14 cellular contexts compared by ENCODE assay signal in genomic region chr5:31999470-31999869, GRCh38.
DNase-seq lines count a peak whose midpoint lies in the region; ATAC-seq, FAIRE-seq and TF ChIP-seq lines count a peak whose summit lies in the region.
"Had no signal": no experiment of that assay in that cellular context is flagged by ENCODE, and none has a peak within 500 bp of the region (broad histone marks: within the 10 kb centered on the region; RNA-seq: fewer than 3 reads in every experiment).

No MANE protein-coding gene starts in this region.

- H4K5ac ChIP-seq in H1 (ENCODE audit: insufficient read length, low read depth, low read length): no peak overlapping the region

- 0 out of 2 replicates have a peak, but pooled peaks cover 4% of the 10 kb centered on the region for H3F3A ChIP-seq in OCI-LY1 (ENCODE audit: insufficient read depth, low read length)

- no peak overlapping the region for H2AFZ ChIP-seq in OCI-LY1 (ENCODE audit: low read length)
- H2AFZ ChIP-seq in H1 (ENCODE audit: low read length): no peak overlapping the region
- H2AFZ ChIP-seq: GM23338 had no signal

- H3K23me2 ChIP-seq in H1 (ENCODE audit: low read depth, low read length): peaks cover 11% of the 10 kb centered on the region; the same call in 1 of the 2 replicates

- H3K9ac ChIP-seq in OCI-LY1 (ENCODE audit: low read length) (no peak overlapping the region; the same call in 1 of the 2 replicates), H1 (replicated peaks in 1 of 4; ENCODE audit: extremely low read depth in 1 of 4, low read depth in 3 of 4, low read length in 3 of 4) (no peak overlapping the region)
- H3K9ac ChIP-seq: BLaER1 treated with 17β-estradiol and CSF1 and Interleukin-3, amounts not matched to agents 10 nM and 100 nM had no signal

- CTCF ChIA-PET in H1 (lab: Charles Lee; ENCODE audit: partially characterized antibody): interaction anchor here (0.7 to 2.9 kb wide), 4 partner anchors 11 to 78 kb away, joined by 3 to 10 read pairs (median 4); no protein-coding TSS in a partner anchor

- no peak overlapping the region for H3K4ac ChIP-seq in H1 (replicated peaks; ENCODE audit: insufficient read length, low read depth, low read length)

- H3K27ac ChIP-seq in OCI-LY1 (ENCODE audit: low read depth, low read length, poor library complexity, severe bottlenecking): peak overlapping the region; percentile 61
- no peak overlapping the region for H3K27ac ChIP-seq in H1 (ENCODE audit: low read depth, low read length)
- no peak overlapping the region for H3K27ac ChIP-seq in spleen
- H3K27ac ChIP-seq in upper lobe of right lung: no peak overlapping the region
- H3K27ac ChIP-seq: BLaER1 treated with 17β-estradiol and CSF1 and Interleukin-3, amounts not matched to agents 10 nM and 100 nM had no signal

- peak overlapping the region; percentile 67 for H3K4me2 ChIP-seq in OCI-LY1 (ENCODE audit: low read length)
- H3K4me2 ChIP-seq in H1 (ENCODE audit: insufficient read depth in 1 of 2, low read depth in 2 of 2, low read length in 2 of 2): no peak overlapping the region
- H3K4me2 ChIP-seq: BLaER1 treated with 17β-estradiol and CSF1 and Interleukin-3, amounts not matched to agents 10 nM and 100 nM; GM23338 had no signal

- FAIRE-seq in H1 (lab: Jason Lieb, UNC): no peak
- FAIRE-seq in RCC 7860 (lab: Jason Lieb, UNC): no peak

- no peak overlapping the region for H3K14ac ChIP-seq in H1 (ENCODE audit: insufficient read length)

- no peak overlapping the region; the same call in 1 of the 2 replicates for H2BK15ac ChIP-seq in H1 (ENCODE audit: low read length)

- DNase-seq in H1 (ENCODE audit: low read depth in 1 of 2, low spot score in 2 of 2) (no peak), left lobe of liver (ENCODE audit: low spot score) (no peak), spleen (peak; percentile 13), NCI-H2227 treated with DMSO at 0.1 percent for 48 hours (lab: John Stamatoyannopoulos, UW) (no peak), RCC 7860 (ENCODE audit: low spot score) (no peak), upper lobe of right lung (no peak)
- DNase-seq: ACHN; CD4-positive, CD25-positive, alpha-beta regulatory T cell; DMS53; H9 had no signal

- H3K79me2 ChIP-seq in OCI-LY1 (ENCODE audit: insufficient read depth, low read length) (peaks cover 4% of the 10 kb centered on the region; the same call in 1 of the 2 replicates), H1 (ENCODE audit: control insufficient read depth in 1 of 2, insufficient read depth in 2 of 2, low read length in 2 of 2) (no peaks in the 10 kb centered on the region)

- H2BK20ac ChIP-seq in H1 (ENCODE audit: low read length): no peak overlapping the region

- H4K20me1 ChIP-seq in OCI-LY1 (ENCODE audit: insufficient read depth, low read length): no peaks in the 10 kb centered on the region
- peaks cover 0 to 8% of the 10 kb centered on the region in 2 experiments for H4K20me1 ChIP-seq in H1 (replicated peaks in 1 of 2; ENCODE audit: control insufficient read depth in 1 of 2, insufficient read depth in 2 of 2, low read length in 2 of 2)
- H4K20me1 ChIP-seq: BLaER1 treated with 17β-estradiol and CSF1 and Interleukin-3, amounts not matched to agents 10 nM and 100 nM had no signal

- intact Hi-C loops in spleen (cut with DNase I; ENCODE audit: low total_unique reads) (no loop called here), upper lobe of right lung (cut with DNase I) (no loop called here)

- WGBS in H1 (ENCODE audit: extremely low coverage in 1 of 2, insufficient coverage in 1 of 2, insufficient read length in 1 of 2, insufficient replicate concordance in 2 of 2, low coverage in 1 of 2, low lambda C conversion rate in 2 of 2, missing lambda C conversion rate in 1 of 2), 2 experiments: 72% methylated on average over 5 of the region's 5 CpGs; no CpG with 5 or more reads in 1 of the 2 experiments
- WGBS in spleen, 5 donors: 80 to 86% (median 82%) methylated on average over 5 of the region's 5 CpGs

- ATAC-seq in left lobe of liver (peak; percentile 33), upper lobe of right lung (no peak), GM18909 (IDR thresholded peaks at IDR 0.05; ENCODE audit: poor library complexity, unreplicated experiment) (no peak)
- ATAC-seq: GM23338 had no signal

- H3K9me2 ChIP-seq in OCI-LY1 (ENCODE audit: low read depth, low read length): no peaks in the 10 kb centered on the region

- H3K36me3 ChIP-seq in OCI-LY1 (ENCODE audit: insufficient read depth, low read length) (peaks cover 33% of the 10 kb centered on the region), H1 (ENCODE audit: control insufficient read depth in 2 of 4, insufficient read depth in 4 of 4, low read length in 3 of 4) (no peaks in the 10 kb centered on the region), spleen (no peaks in the 10 kb centered on the region), upper lobe of right lung (peaks cover 4% of the 10 kb centered on the region)
- H3K36me3 ChIP-seq: BLaER1 treated with 17β-estradiol and CSF1 and Interleukin-3, amounts not matched to agents 10 nM and 100 nM had no signal

- H3K56ac ChIP-seq in H1 (replicated peaks; ENCODE audit: insufficient read length, low read depth, low read length): no peak overlapping the region

- peak overlapping the region; percentile 46 for H2AK5ac ChIP-seq in H1 (ENCODE audit: low read depth, low read length)

- H3K4me3 ChIP-seq in OCI-LY1 (ENCODE audit: low read depth, low read length, poor library complexity, severe bottlenecking) (peak overlapping the region; percentile 22), H1 (ENCODE audit: extremely low read depth in 1 of 4, insufficient read depth in 2 of 4, low read depth in 3 of 4, low read length in 4 of 4) (no peak overlapping the region), spleen (no peak overlapping the region), upper lobe of right lung (no peak overlapping the region)
- H3K4me3 ChIP-seq: BLaER1 treated with 17β-estradiol and CSF1 and Interleukin-3, amounts not matched to agents 10 nM and 100 nM; GM23338 had no signal

- TF ChIP-seq CTCF in OCI-LY1 (IDR thresholded peaks at IDR 0.05; ENCODE audit: low read length): no peak
- TF ChIP-seq CTCF in H1 (IDR thresholded peaks at IDR 0.05; ENCODE audit: control extremely low read depth in 1 of 3, insufficient read depth in 1 of 3, low read depth in 1 of 3, low read length in 3 of 3): no peak
- TF ChIP-seq CTCF in spleen (IDR thresholded peaks at IDR 0.05 in 8 of 11, conservative IDR thresholded peaks at IDR 0.05 in 3 of 11): no peak
- TF ChIP-seq CTCF in upper lobe of right lung (IDR thresholded peaks at IDR 0.05): no peak

- no peak overlapping the region for H4K91ac ChIP-seq in H1 (replicated peaks; ENCODE audit: insufficient read length, low read length)

- peaks cover 7% of the 10 kb centered on the region; the same call in 1 of the 2 replicates for H3K79me1 ChIP-seq in H1 (ENCODE audit: low read depth, low read length)

- H2BK5ac ChIP-seq in H1 (ENCODE audit: low read depth, low read length): no peak overlapping the region

- H4K8ac ChIP-seq in H1 (ENCODE audit: extremely low read depth, insufficient read depth, low read length): no peak overlapping the region

- no peaks in the 10 kb centered on the region for H3K9me3 ChIP-seq in OCI-LY1 (ENCODE audit: low read length)
- H3K9me3 ChIP-seq in H1 (ENCODE audit: insufficient read depth in 2 of 2, low read depth in 1 of 2, low read length in 1 of 2): no peaks in the 10 kb centered on the region
- H3K9me3 ChIP-seq in spleen: no peaks in the 10 kb centered on the region
- no peaks in the 10 kb centered on the region for H3K9me3 ChIP-seq in upper lobe of right lung
- H3K9me3 ChIP-seq: BLaER1 treated with 17β-estradiol and CSF1 and Interleukin-3, amounts not matched to agents 10 nM and 100 nM had no signal

- POLR2A ChIA-PET in H1 (lab: Charles Lee; ENCODE audit: partially characterized antibody): no interaction called here

- H3K4me1 ChIP-seq in OCI-LY1 (ENCODE audit: insufficient read depth, low read length, severe bottlenecking): peaks cover 71% of the 10 kb centered on the region
- peaks cover 0 to 10% (median 6%) of the 10 kb centered on the region in 4 experiments; a peak in 4 of 7 replicates for H3K4me1 ChIP-seq in H1 (replicated peaks in 1 of 4; ENCODE audit: control insufficient read depth in 3 of 4, insufficient read depth in 4 of 4, low read length in 3 of 4)
- H3K4me1 ChIP-seq in spleen: no peaks in the 10 kb centered on the region
- H3K4me1 ChIP-seq in upper lobe of right lung: no peaks in the 10 kb centered on the region
- H3K4me1 ChIP-seq: BLaER1 treated with 17β-estradiol and CSF1 and Interleukin-3, amounts not matched to agents 10 nM and 100 nM had no signal

- H2BK120ac ChIP-seq in H1 (replicated peaks; ENCODE audit: low read depth, low read length): no peak overlapping the region

- TF ChIP-seq EP300 in H1 (IDR thresholded peaks at IDR 0.05; ENCODE audit: borderline replicate concordance in 1 of 2, low read depth in 2 of 2, low read length in 2 of 2): no peak

- H3K27me3 ChIP-seq in OCI-LY1 (ENCODE audit: insufficient read depth, low read length): no peaks in the 10 kb centered on the region
- H3K27me3 ChIP-seq in H1 (replicated peaks in 1 of 4; ENCODE audit: control insufficient read depth in 3 of 4, extremely low read depth in 1 of 4, insufficient read depth in 3 of 4, low read length in 3 of 4): no peaks in the 10 kb centered on the region
- no peaks in the 10 kb centered on the region for H3K27me3 ChIP-seq in spleen (replicated peaks in 1 of 7)
- no peaks in the 10 kb centered on the region for H3K27me3 ChIP-seq in upper lobe of right lung
- H3K27me3 ChIP-seq: BLaER1 treated with 17β-estradiol and CSF1 and Interleukin-3, amounts not matched to agents 10 nM and 100 nM had no signal

- no peak for TF ChIP-seq RAD21 in H1 (IDR thresholded peaks at IDR 0.05 in 1 of 2, conservative IDR thresholded peaks at IDR 0.05 in 1 of 2; ENCODE audit: low read depth in 2 of 2, low read length in 2 of 2)

- H3K18ac ChIP-seq in H1 (ENCODE audit: extremely low read depth, low read length): no peak overlapping the region

- TF ChIP-seq POLR2A in H1 (IDR thresholded peaks at IDR 0.05; ENCODE audit: control extremely low read depth in 1 of 2, low read depth in 2 of 2, low read length in 2 of 2) (no peak), spleen (IDR thresholded peaks at IDR 0.05) (no peak)

- no peak overlapping the region for H3K23ac ChIP-seq in H1 (ENCODE audit: insufficient read length)

- no peak overlapping the region for H2BK12ac ChIP-seq in H1 (ENCODE audit: low read depth, low read length)

TF ChIP-seq in H1, 55 proteins besides CTCF, POLR2A, EP300 and RAD21 (continues in another document):
- TF ChIP-seq SP2 (IDR thresholded peaks at IDR 0.05; ENCODE audit: low read length): no peak
- TF ChIP-seq SIRT6 (IDR thresholded peaks at IDR 0.05; ENCODE audit: low read length): no peak
- TF ChIP-seq YY1 (IDR thresholded peaks at IDR 0.05; ENCODE audit: low read depth, low read length): no peak
- TF ChIP-seq SIN3A (conservative IDR thresholded peaks at IDR 0.05 in 1 of 2, IDR thresholded peaks at IDR 0.05 in 1 of 2; ENCODE audit: low read depth in 1 of 2, low read length in 2 of 2): no peak
- TF ChIP-seq RXRA (IDR thresholded peaks at IDR 0.05; ENCODE audit: insufficient read depth, low read depth, low read length): no peak
- no peak for TF ChIP-seq ASH2L (IDR thresholded peaks at IDR 0.05; ENCODE audit: low read length)
